ENCODE assay signal across 30 cellular contexts in genomic region chrX:25389276-25389675, GRCh38.
"Had no signal": no experiment of that assay in that cellular context is flagged by ENCODE, and none has a peak within 500 bp of the region (broad histone marks: within the 10 kb centered on the region; RNA-seq: fewer than 3 reads in every experiment).

No MANE protein-coding gene starts in this region.

- H3K36me3 Mint-ChIP-seq: activated naive CD4-positive, alpha-beta T cell treated with anti-CD3 and anti-CD28 coated beads, Interleukin-2, amount 50 U/mL, for 24 hours; activated naive CD8-positive, alpha-beta T cell treated with anti-CD3 and anti-CD28 coated beads, Interleukin-2, amount 10 ng/mL, durations not matched to agents 7 days and 5 days; WTC11 had no signal

- H3K27me3 Mint-ChIP-seq: activated CD4-positive, alpha-beta T cell treated with anti-CD3 and anti-CD28 coated beads for 36 hours; activated CD4-positive, alpha-beta T cell treated with anti-CD3 and anti-CD28 coated beads, Interleukin-2, amount 10 ng/mL, durations not matched to agents 7 days and 5 days; activated naive CD4-positive, alpha-beta T cell treated with anti-CD3 and anti-CD28 coated beads, Interleukin-2, amount 50 U/mL, for 24 hours; activated naive CD8-positive, alpha-beta T cell treated with anti-CD3 and anti-CD28 coated beads, Interleukin-2, amount 10 ng/mL, durations not matched to agents 7 days and 5 days had no signal

- ATAC-seq: activated CD4-positive, alpha-beta T cell treated with anti-CD3 and anti-CD28 coated beads for 36 hours; activated CD4-positive, CD25-positive, alpha-beta regulatory T cell treated with anti-CD3 and anti-CD28 coated beads, Interleukin-2, amount 50 U/mL, for 24 hours; activated CD8-positive, alpha-beta T cell treated with anti-CD3 and anti-CD28 coated beads, Interleukin-2, amount 10 ng/mL, durations not matched to agents 7 days and 5 days; body of pancreas; WTC11 had no signal

- H3K9me3 Mint-ChIP-seq: activated CD4-positive, alpha-beta T cell treated with anti-CD3 and anti-CD28 coated beads, Interleukin-2, amount 10 ng/mL, durations not matched to agents 7 days and 5 days; activated naive CD4-positive, alpha-beta T cell treated with anti-CD3 and anti-CD28 coated beads, Interleukin-2, amount 50 U/mL, for 24 hours had no signal

- H3K27ac Mint-ChIP-seq: activated CD4-positive, alpha-beta T cell treated with anti-CD3 and anti-CD28 coated beads for 36 hours; activated CD4-positive, alpha-beta T cell treated with anti-CD3 and anti-CD28 coated beads, Interleukin-2, amount 10 ng/mL, durations not matched to agents 7 days and 5 days; activated CD8-positive, alpha-beta T cell treated with anti-CD3 and anti-CD28 coated beads, Interleukin-2, amount 10 ng/mL, durations not matched to agents 7 days and 5 days; activated naive CD4-positive, alpha-beta T cell treated with anti-CD3 and anti-CD28 coated beads, Interleukin-2, amount 50 U/mL, for 24 hours; activated naive CD8-positive, alpha-beta T cell treated with anti-CD3 and anti-CD28 coated beads, Interleukin-2, amount 10 ng/mL, durations not matched to agents 7 days and 5 days; activated T-cell treated with anti-CD3 and anti-CD28 coated beads, Interleukin-2, amount 50 U/mL, for 24 hours; activated T-helper 2 cell treated with anti-CD3 and anti-CD28 coated beads, Interferon-gamma antibody, Interleukin-2, Interleukin-4, amounts not matched to agents 10 μg/mL and 5 μg/mL and 100 μg/mL, durations not matched to agents 14 hours and 24 hours and 36 hours; WTC11 had no signal

- H3K4me3 Mint-ChIP-seq: activated CD4-positive, alpha-beta T cell treated with anti-CD3 and anti-CD28 coated beads for 36 hours; activated CD4-positive, alpha-beta T cell treated with anti-CD3 and anti-CD28 coated beads, Interleukin-2, amount 10 ng/mL, durations not matched to agents 7 days and 5 days; activated CD8-positive, alpha-beta T cell treated with anti-CD3 and anti-CD28 coated beads, Interleukin-2, amount 10 ng/mL, durations not matched to agents 7 days and 5 days; activated naive CD4-positive, alpha-beta T cell treated with anti-CD3 and anti-CD28 coated beads, Interleukin-2, amount 50 U/mL, for 24 hours; activated naive CD8-positive, alpha-beta T cell treated with anti-CD3 and anti-CD28 coated beads, Interleukin-2, amount 10 ng/mL, durations not matched to agents 7 days and 5 days; activated T-cell treated with anti-CD3 and anti-CD28 coated beads, Interleukin-2, amount 50 U/mL, for 24 hours; WTC11 had no signal

- DNase-seq: activated CD4-positive, alpha-beta T cell treated with anti-CD3 and anti-CD28 coated beads for 36 hours; activated CD4-positive, alpha-beta T cell treated with anti-CD3 and anti-CD28 coated beads, Interleukin-2, amount 10 ng/mL, durations not matched to agents 7 days and 5 days; activated CD4-positive, alpha-beta T cell treated with anti-CD3 and anti-CD28 coated beads, Interleukin-2, amount 50 U/mL, for 48 hours; activated CD8-positive, alpha-beta T cell treated with anti-CD3 and anti-CD28 coated beads, Interleukin-2, amount 10 ng/mL, durations not matched to agents 7 days and 5 days; activated gamma-delta T cell; activated naive CD4-positive, alpha-beta T cell treated with Interleukin-2 at 50 U/mL for 16 hours; activated naive CD8-positive, alpha-beta T cell treated with anti-CD3 and anti-CD28 coated beads, Interleukin-2, amount 10 ng/mL, durations not matched to agents 7 days and 5 days; activated T-cell treated with anti-CD3 and anti-CD28 coated beads, Interleukin-2, amount 50 U/mL, for 24 hours; amygdala; body of pancreas; Kasumi-1; KG1; MG63; NCI-H1048; NCI-H1105 treated with DMSO at 0.1 percent for 48 hours; NCI-H1436; NCI-H1694; NCI-H1930; NCI-H2081 treated with DMSO at 0.1 percent for 48 hours; NCI-H226; NCI-H446 treated with DMSO at 0.1 percent for 48 hours; NCI-H524; OCI-M1; SHP77; SJCRH30; T1000 had no signal

- H3K4me1 Mint-ChIP-seq: activated CD4-positive, alpha-beta T cell treated with anti-CD3 and anti-CD28 coated beads for 36 hours; activated CD4-positive, alpha-beta T cell treated with anti-CD3 and anti-CD28 coated beads, Interleukin-2, amount 10 ng/mL, durations not matched to agents 7 days and 5 days; activated naive CD4-positive, alpha-beta T cell treated with anti-CD3 and anti-CD28 coated beads, Interleukin-2, amount 50 U/mL, for 24 hours; activated naive CD8-positive, alpha-beta T cell treated with anti-CD3 and anti-CD28 coated beads, Interleukin-2, amount 10 ng/mL, durations not matched to agents 7 days and 5 days; WTC11 had no signal
